ENCODE assay signal across 12 cellular contexts in the genomic region with DNA sequence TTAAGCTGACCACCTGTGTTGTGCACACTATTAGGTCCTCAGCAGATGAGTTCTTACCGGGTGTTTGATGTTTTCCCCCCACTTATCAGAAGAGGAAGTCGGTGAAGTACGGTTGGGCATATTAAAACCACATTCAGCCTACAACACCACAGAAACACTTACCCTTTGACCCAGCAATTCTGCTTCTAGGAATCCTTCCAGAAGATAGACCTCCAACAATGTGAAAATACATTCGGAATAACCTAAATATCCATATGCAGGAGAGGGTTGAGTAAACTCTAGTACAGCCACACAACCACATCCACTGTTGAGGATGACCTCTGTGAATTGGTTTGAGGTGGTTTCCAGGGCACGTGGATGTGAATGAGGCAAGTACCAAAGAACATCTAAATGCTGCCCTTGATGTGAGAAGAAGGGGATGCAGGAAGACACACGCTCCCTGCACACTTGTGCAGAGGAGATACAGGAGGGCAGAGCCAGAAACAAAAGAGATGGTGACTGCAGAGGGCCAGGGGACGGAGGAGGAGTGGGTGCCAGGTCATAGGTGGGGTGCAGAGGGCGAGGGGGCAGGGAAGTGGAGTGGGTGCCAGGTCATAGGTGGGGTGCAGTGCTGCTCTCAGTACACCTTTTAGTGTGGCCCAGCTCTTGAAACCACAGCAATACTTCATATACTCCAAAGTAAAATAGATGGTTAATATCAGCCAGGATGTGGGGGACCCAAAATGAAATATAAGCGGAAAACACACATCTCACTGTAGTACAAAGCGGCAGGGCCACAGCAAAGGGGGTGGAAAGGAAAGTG. TPM values are rescaled to one million over a fixed set of nuclear protein-coding genes. Genes with fewer than 3 reads are reported as not detected.
DNase-seq lines count a peak whose midpoint lies in the region; ATAC-seq and TF ChIP-seq lines count a peak whose summit lies in the region.
"Had no signal": no experiment of that assay in that cellular context is flagged by ENCODE, and none has a peak within 500 bp of the region (broad histone marks: within the 10 kb centered on the region; RNA-seq: fewer than 3 reads in every experiment).

No MANE protein-coding gene starts in this region.

- H3K4me1 Mint-ChIP-seq in activated naive CD4-positive, alpha-beta T cell treated with anti-CD3 and anti-CD28 coated beads for 36 hours (ENCODE audit: low read depth) = peaks cover 76% of the 10 kb centered on the region
- peaks cover 57% of the 10 kb centered on the region for H3K4me1 Mint-ChIP-seq in T-helper 1 cell treated with Interleukin-12 subunit alpha and Interleukin-12 subunit beta and Interleukin-4 antibody, amounts not matched to agents 30 μg/mL and 1 μg/mL, for 36 hours (ENCODE audit: low read depth)
- peaks cover 75% of the 10 kb centered on the region for H3K4me1 Mint-ChIP-seq in central memory CD8-positive, alpha-beta T cell
- H3K4me1 Mint-ChIP-seq in glutamatergic neuron (ENCODE audit: low read depth, unreplicated experiment) = peaks cover 48% of the 10 kb centered on the region

- peak; percentile 65 for ATAC-seq in central memory CD8-positive, alpha-beta T cell (replicated peaks; ENCODE audit: extremely low read depth, poor library complexity, severe bottlenecking)
- ATAC-seq: psoas muscle had no signal

- H3K36me3 Mint-ChIP-seq in activated naive CD4-positive, alpha-beta T cell treated with anti-CD3 and anti-CD28 coated beads for 36 hours (ENCODE audit: low read depth) = no peaks in the 10 kb centered on the region
- H3K36me3 Mint-ChIP-seq in T-helper 1 cell treated with Interleukin-12 subunit alpha and Interleukin-12 subunit beta and Interleukin-4 antibody, amounts not matched to agents 30 μg/mL and 1 μg/mL, for 36 hours (ENCODE audit: low read depth) = peaks cover 11% of the 10 kb centered on the region
- H3K36me3 Mint-ChIP-seq in central memory CD8-positive, alpha-beta T cell (ENCODE audit: insufficient read depth) = no peaks in the 10 kb centered on the region
- H3K36me3 Mint-ChIP-seq in glutamatergic neuron (ENCODE audit: unreplicated experiment) = no peaks in the 10 kb centered on the region

- DNase-seq in activated naive CD4-positive, alpha-beta T cell treated with anti-CD3 and anti-CD28 coated beads for 36 hours = peak; percentile 37
- no peak for DNase-seq in activated naive CD4-positive, alpha-beta T cell (lab: John Stamatoyannopoulos, UW)
- no peak for DNase-seq in central memory CD8-positive, alpha-beta T cell (ENCODE audit: low spot score in 2 of 2)
- DNase-seq in glutamatergic neuron = no peak
- no peak for DNase-seq in NCI-H748 (lab: John Stamatoyannopoulos, UW; ENCODE audit: unreplicated experiment)
- no peak for DNase-seq in NCI-H146 (lab: John Stamatoyannopoulos, UW)
- no peak for DNase-seq in HPDE6-E6E7 (ENCODE audit: extremely low spot score)
- DNase-seq: dorsolateral prefrontal cortex, NCI-H1048, Peyer's patch, psoas muscle had no signal

- peak overlapping the region; percentile 2 for H3K27ac Mint-ChIP-seq in activated naive CD4-positive, alpha-beta T cell treated with anti-CD3 and anti-CD28 coated beads for 36 hours
- H3K27ac Mint-ChIP-seq in T-helper 1 cell treated with Interleukin-12 subunit alpha and Interleukin-12 subunit beta and Interleukin-4 antibody, amounts not matched to agents 30 μg/mL and 1 μg/mL, for 36 hours = peak overlapping the region; percentile 76
- no peak overlapping the region for H3K27ac Mint-ChIP-seq in central memory CD8-positive, alpha-beta T cell (ENCODE audit: low read depth)
- H3K27ac Mint-ChIP-seq in glutamatergic neuron (ENCODE audit: unreplicated experiment) = no peak overlapping the region

- H3K4me3 Mint-ChIP-seq in activated naive CD4-positive, alpha-beta T cell treated with anti-CD3 and anti-CD28 coated beads for 36 hours = peak overlapping the region; percentile 5
- H3K4me3 Mint-ChIP-seq in T-helper 1 cell treated with Interleukin-12 subunit alpha and Interleukin-12 subunit beta and Interleukin-4 antibody, amounts not matched to agents 30 μg/mL and 1 μg/mL, for 36 hours = peak overlapping the region; percentile 79
- peak overlapping the region; percentile 66 for H3K4me3 Mint-ChIP-seq in central memory CD8-positive, alpha-beta T cell
- H3K4me3 Mint-ChIP-seq in glutamatergic neuron (ENCODE audit: unreplicated experiment) = no peak overlapping the region

- H3K27me3 Mint-ChIP-seq in activated naive CD4-positive, alpha-beta T cell treated with anti-CD3 and anti-CD28 coated beads for 36 hours (ENCODE audit: low read depth) = no peaks in the 10 kb centered on the region
- no peaks in the 10 kb centered on the region for H3K27me3 Mint-ChIP-seq in T-helper 1 cell treated with Interleukin-12 subunit alpha and Interleukin-12 subunit beta and Interleukin-4 antibody, amounts not matched to agents 30 μg/mL and 1 μg/mL, for 36 hours (ENCODE audit: low read depth)
- H3K27me3 Mint-ChIP-seq in central memory CD8-positive, alpha-beta T cell = no peaks in the 10 kb centered on the region
- peaks cover 3% of the 10 kb centered on the region for H3K27me3 Mint-ChIP-seq in glutamatergic neuron (ENCODE audit: unreplicated experiment)

- TF ChIP-seq CTCF in glutamatergic neuron (IDR thresholded peaks at IDR 0.05; ENCODE audit: partially characterized antibody, unreplicated experiment) = no peak

- intact Hi-C loops in activated naive CD4-positive, alpha-beta T cell treated with anti-CD3 and anti-CD28 coated beads for 36 hours (cut with micrococcal nuclease) = loop anchor here (1.0 to 10.0 kb wide), 2 partner anchors 8 to 1072 kb away; partner anchors contain the start of gene TRAPPC10

- H3K9me3 Mint-ChIP-seq in activated naive CD4-positive, alpha-beta T cell treated with anti-CD3 and anti-CD28 coated beads for 36 hours = no peaks in the 10 kb centered on the region
- H3K9me3 Mint-ChIP-seq in T-helper 1 cell treated with Interleukin-12 subunit alpha and Interleukin-12 subunit beta and Interleukin-4 antibody, amounts not matched to agents 30 μg/mL and 1 μg/mL, for 36 hours = no peaks in the 10 kb centered on the region
- H3K9me3 Mint-ChIP-seq in central memory CD8-positive, alpha-beta T cell = no peaks in the 10 kb centered on the region
- H3K9me3 Mint-ChIP-seq in glutamatergic neuron (ENCODE audit: unreplicated experiment) = no peaks in the 10 kb centered on the region

- CTCF ChIA-PET in activated naive CD4-positive, alpha-beta T cell treated with anti-CD3 and anti-CD28 coated beads for 36 hours (lab: Charles Lee) = interaction anchor here (1.4 to 2.1 kb wide), 3 partner anchors 11 to 51 kb away, joined by 4 to 7 read pairs (median 5); no protein-coding TSS in a partner anchor

RNA-seq across cellular contexts. Expression of gene ADARB1, which starts 12.8 kb away (rescaled TPM):
- total RNA-seq in activated naive CD4-positive, alpha-beta T cell treated with anti-CD3 and anti-CD28 coated beads for 36 hours = 10 to 100 TPM; 30.1 to 33.3 TPM
- total RNA-seq in glutamatergic neuron (ENCODE audit: unreplicated experiment) = 49.2 TPM

Comparison
In these comparisons a context has a peak if more than half of its experiments do, and no peak if none do; other contexts are left out.
1. H3K27ac Mint-ChIP-seq: peak in activated naive CD4-positive, alpha-beta T cell treated with anti-CD3 and anti-CD28 coated beads for 36 hours (single experiment) and T-helper 1 cell treated with Interleukin-12 subunit alpha and Interleukin-12 subunit beta and Interleukin-4 antibody, amounts not matched to agents 30 μg/mL and 1 μg/mL, for 36 hours (single experiment); none in central memory CD8-positive, alpha-beta T cell (single experiment) and glutamatergic neuron (single experiment).